1 cellular context compared by ENCODE assay signal in genomic region chr20:35147575-35148071, GRCh38.
A peak's percentile ranks its signal among the peaks of the same experiment; 100 is the strongest.
TF ChIP-seq lines count a peak whose summit lies in the region.
"Not testable (repeated sequence)": the region's sequence is repeated elsewhere in the genome, so short reads cannot be mapped to it uniquely, and the experiment has no call there.

No MANE protein-coding gene starts in this region.

TF ChIP-seq in HepG2, 621 proteins besides CTCF, POLR2A, EP300 and RAD21 (continues in another document):
- TF ChIP-seq ZSCAN12 (CRISPR knock-in tag; IDR thresholded peaks at IDR 0.05), result 0 out of 2 replicates have a peak, but pooled peaks have one; percentile 12
- 0 out of 2 replicates have a peak, but pooled peaks have one; percentile 14 for TF ChIP-seq DMTF1 (CRISPR knock-in tag; IDR thresholded peaks at IDR 0.05)
- TF ChIP-seq CCDC6 (CRISPR knock-in tag; IDR thresholded peaks at IDR 0.05), result 0 out of 2 replicates have a peak, but pooled peaks have one; percentile 12
- TF ChIP-seq ZNF749 (CRISPR knock-in tag; IDR thresholded peaks at IDR 0.05; ENCODE audit: borderline replicate concordance), result peak; percentile 6; the same call in 1 of the 2 replicates
- 0 out of 2 replicates have a peak, but pooled peaks have one; percentile 39 for TF ChIP-seq ZNF337 (CRISPR knock-in tag; IDR thresholded peaks at IDR 0.05; ENCODE audit: borderline replicate concordance, low read depth)
- peak; percentile 39 for TF ChIP-seq YEATS4 (CRISPR knock-in tag; IDR thresholded peaks at IDR 0.05; ENCODE audit: borderline replicate concordance)
- TF ChIP-seq SP140L (CRISPR knock-in tag; IDR thresholded peaks at IDR 0.05; ENCODE audit: borderline replicate concordance), result 0 out of 2 replicates have a peak, but pooled peaks have one; percentile 13
- 0 out of 2 replicates have a peak, but pooled peaks have one; percentile 10 for TF ChIP-seq DDIT3 (CRISPR knock-in tag; IDR thresholded peaks at IDR 0.05)
- 0 out of 2 replicates have a peak, but pooled peaks have one; percentile 24 for TF ChIP-seq NCOA1 (CRISPR knock-in tag; IDR thresholded peaks at IDR 0.05)
- peak; percentile 62; the same call in 1 of the 2 replicates for TF ChIP-seq CREM (IDR thresholded peaks at IDR 0.05)
- TF ChIP-seq CREM (CRISPR knock-in tag; IDR thresholded peaks at IDR 0.05); SOX13 (IDR thresholded peaks at IDR 0.05): not testable (repeated sequence)
- TF ChIP-seq ZNF441 (CRISPR knock-in tag; IDR thresholded peaks at IDR 0.05; ENCODE audit: borderline replicate concordance), result 0 out of 2 replicates have a peak, but pooled peaks have one; percentile 2
- TF ChIP-seq ZMAT3 (CRISPR knock-in tag; conservative IDR thresholded peaks at IDR 0.05), result peak; percentile 23; the same call in 1 of the 2 replicates
- 0 out of 2 replicates have a peak, but pooled peaks have one; percentile 6 for TF ChIP-seq MLXIP (CRISPR knock-in tag; IDR thresholded peaks at IDR 0.05; ENCODE audit: borderline replicate concordance)
- peak; percentile 75 for TF ChIP-seq GFI1 (CRISPR knock-in tag; IDR thresholded peaks at IDR 0.05; ENCODE audit: borderline replicate concordance)
- TF ChIP-seq ELF4 (CRISPR knock-in tag; IDR thresholded peaks at IDR 0.05; ENCODE audit: borderline replicate concordance), result 0 out of 2 replicates have a peak, but pooled peaks have one; percentile 1
- TF ChIP-seq HMG20A (CRISPR knock-in tag; IDR thresholded peaks at IDR 0.05; ENCODE audit: borderline replicate concordance), result 0 out of 2 replicates have a peak, but pooled peaks have one; percentile 12
- TF ChIP-seq ZNF512 (CRISPR knock-in tag; IDR thresholded peaks at IDR 0.05), result 0 out of 2 replicates have a peak, but pooled peaks have one; percentile 55
- TF ChIP-seq TEAD3 (CRISPR knock-in tag; optimal IDR thresholded peaks at IDR 0.05; ENCODE audit: borderline replicate concordance), result peak; percentile 53
- TF ChIP-seq BRD4 (CRISPR knock-in tag; IDR thresholded peaks at IDR 0.05), result 0 out of 2 replicates have a peak, but pooled peaks have one; percentile 3
- TF ChIP-seq ZNF12 (CRISPR knock-in tag; IDR thresholded peaks at IDR 0.05), result peak; percentile 4; the same call in 1 of the 2 replicates
- TF ChIP-seq ZBTB26 (CRISPR knock-in tag; IDR thresholded peaks at IDR 0.05; ENCODE audit: borderline replicate concordance), result 0 out of 2 replicates have a peak, but pooled peaks have one; percentile 2
- TF ChIP-seq ZBTB7A (CRISPR knock-in tag; IDR thresholded peaks at IDR 0.05), result peak; percentile 49; the same call in 1 of the 2 replicates
- TF ChIP-seq ZNF615 (CRISPR knock-in tag; IDR thresholded peaks at IDR 0.05; ENCODE audit: borderline replicate concordance), result 0 out of 2 replicates have a peak, but pooled peaks have one; percentile 64
- TF ChIP-seq ATF1 (CRISPR knock-in tag; IDR thresholded peaks at IDR 0.05), result peak; percentile 48; the same call in 1 of the 2 replicates
- 0 out of 2 replicates have a peak, but pooled peaks have one; percentile 14 for TF ChIP-seq ZNF790 (CRISPR knock-in tag; IDR thresholded peaks at IDR 0.05; ENCODE audit: borderline replicate concordance)
- 0 out of 2 replicates have a peak, but pooled peaks have one; percentile 34 for TF ChIP-seq ZNF75D (CRISPR knock-in tag; IDR thresholded peaks at IDR 0.05; ENCODE audit: borderline replicate concordance)
- TF ChIP-seq HHEX (CRISPR knock-in tag; IDR thresholded peaks at IDR 0.05), result 0 out of 2 replicates have a peak, but pooled peaks have one; percentile 9
- TF ChIP-seq TFE3 (CRISPR knock-in tag; IDR thresholded peaks at IDR 0.05), result peak; percentile 19; the same call in 1 of the 2 replicates
- TF ChIP-seq HINFP (CRISPR knock-in tag; IDR thresholded peaks at IDR 0.05; ENCODE audit: low read depth), result peak; percentile 1; the same call in 1 of the 2 replicates
- TF ChIP-seq ZNF784 (CRISPR knock-in tag; IDR thresholded peaks at IDR 0.05; ENCODE audit: borderline replicate concordance), result 0 out of 2 replicates have a peak, but pooled peaks have one; percentile 8
- TF ChIP-seq ZNF232 (CRISPR knock-in tag; IDR thresholded peaks at IDR 0.05; ENCODE audit: borderline replicate concordance), result peak; percentile 43; the same call in 1 of the 2 replicates
- 0 out of 2 replicates have a peak, but pooled peaks have one; percentile 7 for TF ChIP-seq ZNF143 (CRISPR knock-in tag; IDR thresholded peaks at IDR 0.05)
- peak; percentile 2; the same call in 1 of the 2 replicates for TF ChIP-seq MYPOP (CRISPR knock-in tag; IDR thresholded peaks at IDR 0.05)
- TF ChIP-seq ZC3H4 (CRISPR knock-in tag; IDR thresholded peaks at IDR 0.05; ENCODE audit: borderline replicate concordance), result 0 out of 2 replicates have a peak, but pooled peaks have one; percentile 31
- TF ChIP-seq SOX13 (CRISPR knock-in tag; conservative IDR thresholded peaks at IDR 0.05 in 1 of 2, IDR thresholded peaks at IDR 0.05 in 1 of 2), result 0 out of 4 replicates have a peak, but pooled peaks of 1 of the 2 experiments have one; percentile 76
- TF ChIP-seq ZNF558 (CRISPR knock-in tag; IDR thresholded peaks at IDR 0.05; ENCODE audit: borderline replicate concordance), result 0 out of 2 replicates have a peak, but pooled peaks have one; percentile 1
